Comparison of ENCODE assay signal across 1 cellular context in the genomic region with DNA sequence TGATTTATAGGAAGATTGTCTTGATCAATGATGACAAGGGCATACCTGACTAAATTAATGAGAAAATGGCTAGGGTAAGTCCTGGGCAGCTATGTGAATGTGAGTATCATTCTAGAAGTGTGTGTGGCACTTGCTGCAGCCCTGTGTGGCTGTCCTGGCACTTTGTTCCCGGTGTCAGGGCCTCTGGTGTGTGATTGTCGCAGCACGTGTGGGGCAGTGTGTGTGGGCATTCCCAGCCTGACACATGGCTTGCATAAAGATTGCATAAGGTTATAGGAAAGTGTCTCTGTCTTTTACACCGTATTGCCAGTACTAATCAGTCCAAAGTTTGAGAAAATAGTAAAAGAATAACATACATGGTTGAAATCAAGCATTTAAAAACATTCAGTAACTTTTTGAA.
TF ChIP-seq lines count a peak whose summit lies in the region.

No MANE protein-coding gene starts in this region.

TF ChIP-seq in GM12878, 131 proteins besides CTCF, POLR2A, EP300 and RAD21 (continued from another document):
- TF ChIP-seq, protein P1, sequence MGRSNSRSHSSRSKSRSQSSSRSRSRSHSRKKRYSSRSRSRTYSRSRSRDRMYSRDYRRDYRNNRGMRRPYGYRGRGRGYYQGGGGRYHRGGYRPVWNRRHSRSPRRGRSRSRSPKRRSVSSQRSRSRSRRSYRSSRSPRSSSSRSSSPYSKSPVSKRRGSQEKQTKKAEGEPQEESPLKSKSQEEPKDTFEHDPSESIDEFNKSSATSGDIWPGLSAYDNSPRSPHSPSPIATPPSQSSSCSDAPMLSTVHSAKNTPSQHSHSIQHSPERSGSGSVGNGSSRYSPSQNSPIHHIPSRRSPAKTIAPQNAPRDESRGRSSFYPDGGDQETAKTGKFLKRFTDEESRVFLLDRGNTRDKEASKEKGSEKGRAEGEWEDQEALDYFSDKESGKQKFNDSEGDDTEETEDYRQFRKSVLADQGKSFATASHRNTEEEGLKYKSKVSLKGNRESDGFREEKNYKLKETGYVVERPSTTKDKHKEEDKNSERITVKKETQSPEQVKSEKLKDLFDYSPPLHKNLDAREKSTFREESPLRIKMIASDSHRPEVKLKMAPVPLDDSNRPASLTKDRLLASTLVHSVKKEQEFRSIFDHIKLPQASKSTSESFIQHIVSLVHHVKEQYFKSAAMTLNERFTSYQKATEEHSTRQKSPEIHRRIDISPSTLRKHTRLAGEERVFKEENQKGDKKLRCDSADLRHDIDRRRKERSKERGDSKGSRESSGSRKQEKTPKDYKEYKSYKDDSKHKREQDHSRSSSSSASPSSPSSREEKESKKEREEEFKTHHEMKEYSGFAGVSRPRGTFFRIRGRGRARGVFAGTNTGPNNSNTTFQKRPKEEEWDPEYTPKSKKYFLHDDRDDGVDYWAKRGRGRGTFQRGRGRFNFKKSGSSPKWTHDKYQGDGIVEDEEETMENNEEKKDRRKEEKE (IDR thresholded peaks at IDR 0.05), result no peak
- TF ChIP-seq SREBF2 (IDR thresholded peaks at IDR 0.05; ENCODE audit: low read length) (no peak), FOS (IDR thresholded peaks at IDR 0.05; ENCODE audit: borderline replicate concordance, extremely low read depth, insufficient read length) (no peak), ZNF274 (IDR thresholded peaks at IDR 0.05; ENCODE audit: insufficient read depth, insufficient read length) (no peak), USF1 (IDR thresholded peaks at IDR 0.05; ENCODE audit: borderline replicate concordance, extremely low read length, insufficient read depth, low read depth, low read length) (no peak), JUNB (IDR thresholded peaks at IDR 0.05) (no peak), NR2F1 (conservative IDR thresholded peaks at IDR 0.05) (no peak), NFYA (IDR thresholded peaks at IDR 0.05; ENCODE audit: borderline replicate concordance, low read depth, low read length) (no peak), SPI1 (IDR thresholded peaks at IDR 0.05; ENCODE audit: borderline replicate concordance, insufficient read depth, low read depth, low read length) (no peak), ELK1 (IDR thresholded peaks at IDR 0.05; ENCODE audit: low read depth, low read length) (no peak)
- TF ChIP-seq, protein P2, sequence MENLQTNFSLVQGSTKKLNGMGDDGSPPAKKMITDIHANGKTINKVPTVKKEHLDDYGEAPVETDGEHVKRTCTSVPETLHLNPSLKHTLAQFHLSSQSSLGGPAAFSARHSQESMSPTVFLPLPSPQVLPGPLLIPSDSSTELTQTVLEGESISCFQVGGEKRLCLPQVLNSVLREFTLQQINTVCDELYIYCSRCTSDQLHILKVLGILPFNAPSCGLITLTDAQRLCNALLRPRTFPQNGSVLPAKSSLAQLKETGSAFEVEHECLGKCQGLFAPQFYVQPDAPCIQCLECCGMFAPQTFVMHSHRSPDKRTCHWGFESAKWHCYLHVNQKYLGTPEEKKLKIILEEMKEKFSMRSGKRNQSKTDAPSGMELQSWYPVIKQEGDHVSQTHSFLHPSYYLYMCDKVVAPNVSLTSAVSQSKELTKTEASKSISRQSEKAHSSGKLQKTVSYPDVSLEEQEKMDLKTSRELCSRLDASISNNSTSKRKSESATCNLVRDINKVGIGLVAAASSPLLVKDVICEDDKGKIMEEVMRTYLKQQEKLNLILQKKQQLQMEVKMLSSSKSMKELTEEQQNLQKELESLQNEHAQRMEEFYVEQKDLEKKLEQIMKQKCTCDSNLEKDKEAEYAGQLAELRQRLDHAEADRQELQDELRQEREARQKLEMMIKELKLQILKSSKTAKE (IDR thresholded peaks at IDR 0.05; ENCODE audit: low read depth, poor library complexity, severe bottlenecking), result no peak
